ENCODE assay signal across 13 cellular contexts in the genomic region with DNA sequence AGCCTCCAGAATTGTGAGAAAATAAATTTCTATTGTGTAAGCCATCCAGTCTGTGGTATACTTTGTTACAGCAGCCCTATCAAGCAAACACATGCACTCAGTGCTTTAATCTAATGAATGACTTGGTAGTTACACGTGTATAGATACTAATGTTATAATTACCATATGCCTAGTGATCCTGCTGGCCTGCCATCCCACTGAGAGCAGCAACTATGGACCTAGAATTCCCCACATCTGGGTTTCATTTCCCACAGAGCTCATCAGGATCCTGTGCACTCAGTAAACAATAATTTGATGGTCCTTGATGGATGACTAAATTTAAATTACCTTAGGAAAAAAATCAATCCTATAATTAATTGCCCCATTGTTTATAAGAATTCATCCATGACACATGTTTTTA.
DNase-seq lines count a peak whose midpoint lies in the region; ATAC-seq and TF ChIP-seq lines count a peak whose summit lies in the region.
"Had no signal": no experiment of that assay in that cellular context is flagged by ENCODE, and none has a peak within 500 bp of the region (broad histone marks: within the 10 kb centered on the region; RNA-seq: fewer than 3 reads in every experiment).

No MANE protein-coding gene starts in this region.

- DNase-seq in NCI-H82 (lab: John Stamatoyannopoulos, UW): peak; percentile 36
- DNase-seq in NCI-H82 treated with DMSO at 0.1 percent for 48 hours (lab: John Stamatoyannopoulos, UW; ENCODE audit: unreplicated experiment): no peak
- peak; percentile 58 for DNase-seq in adipocyte (ENCODE audit: low read depth)
- no peak for DNase-seq in mesendoderm
- no peak for DNase-seq in uterus
- no peak for DNase-seq in left lobe of liver (ENCODE audit: low spot score)
- DNase-seq in DMS 273 treated with DMSO at 0.1 percent for 48 hours (lab: John Stamatoyannopoulos, UW): no peak
- DNase-seq: activated CD4-positive, alpha-beta T cell treated with anti-CD3 and anti-CD28 coated beads for 1 hour; activated gamma-delta T cell treated with Interleukin-2 at 50 U/mL for 16 hours had no signal

- H3K79me2 ChIP-seq in mesendoderm (ENCODE audit: control insufficient read depth, insufficient read depth, low read length): no peaks in the 10 kb centered on the region

- H3K27me3 ChIP-seq in adipocyte (replicated peaks; ENCODE audit: control insufficient read depth, insufficient read depth, low read length) (no peaks in the 10 kb centered on the region), mesendoderm (ENCODE audit: insufficient read depth, low read length, poor library complexity) (no peaks in the 10 kb centered on the region), uterus (no peaks in the 10 kb centered on the region)
- H3K27me3 ChIP-seq: heart right ventricle had no signal

- no peak for TF ChIP-seq POLR2A in uterus (IDR thresholded peaks at IDR 0.05)

- WGBS in mesendoderm (ENCODE audit: extremely low coverage, insufficient coverage, low lambda C conversion rate): no CpG with 5 or more reads among the region's 1 CpG

- no peak overlapping the region for H3K4me3 ChIP-seq in adipocyte (ENCODE audit: low read length)
- H3K4me3 ChIP-seq in mesendoderm (ENCODE audit: low read length): no peak overlapping the region
- H3K4me3 ChIP-seq in uterus: no peak overlapping the region
- H3K4me3 ChIP-seq: GM23338, heart right ventricle, K562 had no signal

- no peak overlapping the region for H3K4ac ChIP-seq in mesendoderm (ENCODE audit: low read depth, low read length)

- no peaks in the 10 kb centered on the region for H3K9me3 ChIP-seq in adipocyte (ENCODE audit: control insufficient read depth, low read length)
- H3K9me3 ChIP-seq in uterus: no peaks in the 10 kb centered on the region

- no peak for TF ChIP-seq CTCF in uterus (IDR thresholded peaks at IDR 0.05)

- H2BK120ac ChIP-seq in mesendoderm (ENCODE audit: low read depth, low read length): no peak overlapping the region

- H3K9ac ChIP-seq in adipocyte (ENCODE audit: low read length) (peak overlapping the region; percentile 17), mesendoderm (ENCODE audit: low read length) (no peak overlapping the region)

- intact Hi-C loops in uterus (cut with DNase I; ENCODE audit: low total_unique reads): no loop called here

- no peak overlapping the region for H3K23ac ChIP-seq in mesendoderm (ENCODE audit: low read length)

- no peak overlapping the region for H3K18ac ChIP-seq in mesendoderm (ENCODE audit: low read length)

- peak overlapping the region; percentile 19 for H2BK15ac ChIP-seq in mesendoderm (replicated peaks; ENCODE audit: low read depth)

- H4K8ac ChIP-seq in mesendoderm (ENCODE audit: low read depth, low read length): no peak overlapping the region

- H3K79me1 ChIP-seq in mesendoderm (ENCODE audit: low read length): no peaks in the 10 kb centered on the region

- H3K36me3 ChIP-seq in adipocyte (ENCODE audit: control insufficient read depth, insufficient read depth, low read length, severe bottlenecking): no peaks in the 10 kb centered on the region
- no peaks in the 10 kb centered on the region for H3K36me3 ChIP-seq in mesendoderm (ENCODE audit: control insufficient read depth, insufficient read depth, low read length)
- H3K36me3 ChIP-seq in uterus: peaks cover 0 to 2% of the 10 kb centered on the region in 2 donors
- H3K36me3 ChIP-seq: heart right ventricle had no signal

- no peak overlapping the region for H3K56ac ChIP-seq in mesendoderm (ENCODE audit: low read length)

- H2BK5ac ChIP-seq in mesendoderm (ENCODE audit: low read length): no peak overlapping the region

- H3K4me1 ChIP-seq in adipocyte (ENCODE audit: control insufficient read depth, insufficient read depth, low read length) (peaks cover 58% of the 10 kb centered on the region), mesendoderm (ENCODE audit: control insufficient read depth, low read depth, low read length) (no peaks in the 10 kb centered on the region), uterus (peaks cover 0 to 18% of the 10 kb centered on the region in 2 donors)

- H3K27ac ChIP-seq in mesendoderm (ENCODE audit: low read depth, low read length): no peak overlapping the region
- peak overlapping the region; percentile 74 to 92 for H3K27ac ChIP-seq in uterus

- no peak overlapping the region for H3K4me2 ChIP-seq in mesendoderm (ENCODE audit: low read length)
- H3K4me2 ChIP-seq: GM23338 had no signal

- ATAC-seq in GM21723 (IDR thresholded peaks at IDR 0.05; ENCODE audit: unreplicated experiment) (no peak), left lobe of liver (no peak)
- ATAC-seq: GM23338, K562 had no signal

- H4K5ac ChIP-seq in mesendoderm (ENCODE audit: low read length): no peak overlapping the region

- no peak overlapping the region for H2AK5ac ChIP-seq in mesendoderm (ENCODE audit: low read length)

Comparison
In these comparisons a context has a peak if more than half of its experiments do, and no peak if none do; other contexts are left out.
1. DNase-seq: peak in NCI-H82 (single experiment) and adipocyte (single experiment); none in NCI-H82 treated with DMSO at 0.1 percent for 48 hours (single experiment), mesendoderm (single experiment), uterus (0 of 2), left lobe of liver (single experiment) and DMS 273 treated with DMSO at 0.1 percent for 48 hours (single experiment).